Comparison of ENCODE assay signal across 12 cellular contexts in genomic region chr4:13888112-13888511, GRCh38.
A peak's percentile ranks its signal among the peaks of the same experiment; 100 is the strongest.
DNase-seq lines count a peak whose midpoint lies in the region; ATAC-seq and TF ChIP-seq lines count a peak whose summit lies in the region.
"Had no signal": no experiment of that assay in that cellular context is flagged by ENCODE, and none has a peak within 500 bp of the region (broad histone marks: within the 10 kb centered on the region; RNA-seq: fewer than 3 reads in every experiment).

No MANE protein-coding gene starts in this region.

- H3K4me1 Mint-ChIP-seq in chondrocyte (ENCODE audit: low read depth): peaks cover 58% of the 10 kb centered on the region

- peaks cover 0 to 5% (median 0%) of the 10 kb centered on the region in 9 donors for H3K4me1 ChIP-seq in heart right ventricle

- DNase-seq in AG08395 (ENCODE audit: low spot score) (peak; percentile 72), LHCN-M2 (ENCODE audit: low read depth) (peak; percentile 95), chondrocyte (ENCODE audit: low spot score) (no peak), kidney glomerular epithelial cell (lab: John Stamatoyannopoulos, UW) (peak; percentile 61), heart right ventricle (no peak), inferior parietal cortex (ENCODE audit: extremely low spot score) (no peak)
- DNase-seq: amygdala, islet precursor cell had no signal

- H3K36me3 Mint-ChIP-seq in chondrocyte (ENCODE audit: low read depth): no peaks in the 10 kb centered on the region

- ATAC-seq in HG02588 (IDR thresholded peaks at IDR 0.05; ENCODE audit: unreplicated experiment) (no peak), HG02678 (IDR thresholded peaks at IDR 0.05; ENCODE audit: unreplicated experiment) (no peak), heart right ventricle (no peak)

- WGBS in heart right ventricle, 2 donors: 32 to 42% methylated on average over 1 of the region's 1 CpG

- H3K36me3 ChIP-seq in heart right ventricle: no peaks in the 10 kb centered on the region

- no peak overlapping the region for H3K27ac ChIP-seq in heart right ventricle
- H3K27ac ChIP-seq: C4-2B had no signal

- H3K4me3 Mint-ChIP-seq in chondrocyte (ENCODE audit: unreplicated experiment): no peak overlapping the region
- H3K4me3 Mint-ChIP-seq: neural crest cell had no signal

- intact Hi-C loops in heart right ventricle (cut with DNase I): no loop called here

- H3K4me3 ChIP-seq in heart right ventricle: no peak overlapping the region

- TF ChIP-seq CTCF in chondrocyte (IDR thresholded peaks at IDR 0.05) (no peak), heart right ventricle (IDR thresholded peaks at IDR 0.05) (no peak)

- peak overlapping the region; percentile 81 for H3K27ac Mint-ChIP-seq in chondrocyte (ENCODE audit: unreplicated experiment)

- no peaks in the 10 kb centered on the region for H3K27me3 Mint-ChIP-seq in chondrocyte (ENCODE audit: low read depth)

- no peaks in the 10 kb centered on the region for H3K9me3 ChIP-seq in heart right ventricle

- H3K9me3 Mint-ChIP-seq in chondrocyte (ENCODE audit: low read depth): no peaks in the 10 kb centered on the region

- H3K27me3 ChIP-seq in heart right ventricle: no peaks in the 10 kb centered on the region

Comparison
In these comparisons a context has a peak if more than half of its experiments do, and no peak if none do; other contexts are left out.
1. DNase-seq: peak in AG08395 (single experiment), LHCN-M2 (single experiment) and kidney glomerular epithelial cell (single experiment); none in chondrocyte (single experiment), heart right ventricle (0 of 2) and inferior parietal cortex (single experiment).